Comparison of ENCODE assay signal across 27 cellular contexts in genomic region chr2:132788310-132788832, GRCh38.
"Had no signal": no experiment of that assay in that cellular context is flagged by ENCODE, and none has a peak within 500 bp of the region (broad histone marks: within the 10 kb centered on the region; RNA-seq: fewer than 3 reads in every experiment).

No MANE protein-coding gene starts in this region.

- DNase-seq: activated CD4-positive, alpha-beta T cell treated with anti-CD3 and anti-CD28 coated beads for 1 hour; activated CD4-positive, alpha-beta T cell treated with anti-CD3 and anti-CD28 coated beads for 4 hours; activated CD4-positive, alpha-beta T cell treated with anti-CD3 and anti-CD28 coated beads, Interleukin-2, amount 10 ng/mL, durations not matched to agents 7 days and 5 days; activated CD4-positive, alpha-beta T cell treated with anti-CD3 and anti-CD28 coated beads, Interleukin-2, amount 50 U/mL, for 48 hours; activated CD8-positive, alpha-beta memory T cell treated with anti-CD3 and anti-CD28 coated beads, Interleukin-2, amount 50 U/mL, for 48 hours; activated CD8-positive, alpha-beta T cell treated with anti-CD3 and anti-CD28 coated beads, Interleukin-2, amount 10 ng/mL, durations not matched to agents 7 days and 5 days; activated gamma-delta T cell; activated naive CD4-positive, alpha-beta T cell; activated naive CD4-positive, alpha-beta T cell treated with anti-CD3 and anti-CD28 coated beads, Interleukin-2, amount 50 U/mL, for 16 hours; activated T-cell treated with anti-CD3 and anti-CD28 coated beads for 4 hours; activated T-cell treated with anti-CD3 and anti-CD28 coated beads, Interleukin-2, amount 50 U/mL, for 24 hours; activated T-cell treated with anti-CD3 and anti-CD28 coated beads, Interleukin-2, amount 50 U/mL, for 72 hours; amniotic stem cell; anterior cingulate cortex; brain microvascular endothelial cell; dorsolateral prefrontal cortex; effector memory CD4-positive, alpha-beta T cell; endodermal cell; foreskin fibroblast; heart left ventricle; T-helper 1 cell; T-helper 17 cell; T1000 had no signal

- H3K9me3 ChIP-seq: heart left ventricle had no signal

- FAIRE-seq: astrocyte, bronchial epithelial cell, frontal cortex had no signal

- H3K27me3 ChIP-seq: brain microvascular endothelial cell, dorsolateral prefrontal cortex, heart left ventricle had no signal

- H3K36me3 ChIP-seq: brain microvascular endothelial cell had no signal

- H3K4me1 ChIP-seq: heart left ventricle had no signal

- H3K27ac ChIP-seq: brain microvascular endothelial cell, coronary artery, dorsolateral prefrontal cortex, heart left ventricle had no signal

- H3K4me3 ChIP-seq: coronary artery, dorsolateral prefrontal cortex, heart left ventricle had no signal
